ENCODE assay signal across 2 cellular contexts in the genomic region with DNA sequence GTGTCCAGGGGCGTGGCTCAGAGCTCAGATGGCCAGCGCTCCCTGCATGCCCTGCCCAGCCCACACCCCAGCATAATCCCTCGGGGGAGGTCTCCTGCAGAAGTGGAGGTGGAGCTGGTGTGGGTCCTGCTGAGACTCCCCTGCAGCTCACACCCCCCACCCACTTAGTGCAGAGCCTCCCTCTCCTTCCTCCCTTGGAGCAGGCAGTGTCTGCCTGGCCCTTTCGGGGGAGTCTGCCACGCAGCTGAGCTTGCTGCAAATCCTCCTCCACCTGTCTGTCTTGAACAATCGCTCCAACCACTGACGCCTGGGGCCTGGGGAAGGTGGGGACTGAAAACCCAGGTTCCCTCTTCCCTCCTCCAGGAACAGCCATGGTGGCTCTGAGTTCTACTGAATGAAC.
A peak's percentile ranks its signal among the peaks of the same experiment; 100 is the strongest.
TF ChIP-seq lines count a peak whose summit lies in the region.

No MANE protein-coding gene starts in this region.

TF ChIP-seq in HEK293, 187 proteins besides CTCF, POLR2A, EP300 and RAD21 (continued from another document):
- TF ChIP-seq ZNF530 (tag by site-specific recombination; IDR thresholded peaks at IDR 0.05; ENCODE audit: low read depth) (no peak), ZNF223 (tag by site-specific recombination; IDR thresholded peaks at IDR 0.05) (no peak), GLIS1 (tag by site-specific recombination; IDR thresholded peaks at IDR 0.05) (peak; percentile 31; the same call in 1 of the 2 replicates), ZNF169 (tag by site-specific recombination; IDR thresholded peaks at IDR 0.05) (no peak), ZNF24 (tag by site-specific recombination; IDR thresholded peaks at IDR 0.05) (no peak), ZNF302 (tag by site-specific recombination; IDR thresholded peaks at IDR 0.05; ENCODE audit: low read depth) (no peak)
- TF ChIP-seq, protein P1, sequence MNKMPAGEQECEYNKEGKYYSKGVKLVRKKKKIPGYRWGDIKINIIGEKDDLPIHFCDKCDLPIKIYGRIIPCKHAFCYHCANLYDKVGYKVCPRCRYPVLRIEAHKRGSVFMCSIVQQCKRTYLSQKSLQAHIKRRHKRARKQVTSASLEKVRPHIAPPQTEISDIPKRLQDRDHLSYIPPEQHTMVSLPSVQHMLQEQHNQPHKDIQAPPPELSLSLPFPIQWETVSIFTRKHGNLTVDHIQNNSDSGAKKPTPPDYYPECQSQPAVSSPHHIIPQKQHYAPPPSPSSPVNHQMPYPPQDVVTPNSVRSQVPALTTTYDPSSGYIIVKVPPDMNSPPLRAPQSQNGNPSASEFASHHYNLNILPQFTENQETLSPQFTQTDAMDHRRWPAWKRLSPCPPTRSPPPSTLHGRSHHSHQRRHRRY (tag by site-specific recombination; IDR thresholded peaks at IDR 0.05), result no peak

TF ChIP-seq in H1, 55 proteins besides CTCF, POLR2A, EP300 and RAD21 (continued from another document):
- TF ChIP-seq SIN3A (conservative IDR thresholded peaks at IDR 0.05 in 1 of 2, IDR thresholded peaks at IDR 0.05 in 1 of 2; ENCODE audit: low read depth in 1 of 2, low read length in 2 of 2) (no peak), SP4 (IDR thresholded peaks at IDR 0.05; ENCODE audit: low read length) (no peak), BCL11A (IDR thresholded peaks at IDR 0.05; ENCODE audit: low read depth in 2 of 2, low read length in 2 of 2) (no peak), TAF1 (IDR thresholded peaks at IDR 0.05; ENCODE audit: low read depth, low read length) (no peak), HDAC2 (IDR thresholded peaks at IDR 0.05; ENCODE audit: borderline replicate concordance in 1 of 2, low read depth in 2 of 2, low read length in 2 of 2) (no peak), CHD2 (IDR thresholded peaks at IDR 0.05; ENCODE audit: low read length) (no peak)
TF ChIP-seq in H1: peak in this region for 0.
